ENCODE assay signal across 8 cellular contexts in the genomic region with DNA sequence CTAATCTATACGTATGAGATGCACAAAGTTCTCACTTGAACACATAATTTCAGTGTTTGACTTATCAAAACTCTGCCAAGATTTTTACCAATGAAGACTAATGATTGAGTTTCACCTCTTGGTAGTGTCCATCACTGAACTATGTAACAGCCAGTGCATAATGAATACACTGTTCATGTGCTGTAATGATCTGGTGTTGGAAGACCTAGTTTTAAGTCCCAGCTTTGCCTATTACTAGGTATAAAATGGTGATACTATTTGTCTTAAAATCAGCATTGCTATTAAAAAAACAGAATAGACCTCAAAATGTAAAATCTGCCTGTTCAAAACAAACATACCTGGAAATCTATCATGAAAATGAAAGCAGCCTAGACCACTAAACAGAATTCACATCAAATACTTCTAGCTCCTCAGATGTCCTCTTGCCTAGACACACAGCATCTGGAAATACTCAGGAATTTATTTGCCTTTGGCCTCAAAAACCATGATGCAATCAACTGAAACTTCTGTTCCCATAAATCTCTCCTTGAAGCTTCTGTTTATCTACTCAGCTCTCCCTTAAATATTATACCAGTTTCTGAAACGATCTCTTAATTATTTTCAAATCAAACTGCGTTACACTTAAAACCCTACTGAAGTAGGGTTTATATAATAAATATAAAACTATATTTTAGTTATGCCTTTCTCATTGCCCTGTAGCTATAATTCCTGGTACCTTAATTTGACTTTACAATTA. TPM values are rescaled to one million over a fixed set of nuclear protein-coding genes. Genes with fewer than 3 reads are reported as not detected.
DNase-seq lines count a peak whose midpoint lies in the region; ATAC-seq and TF ChIP-seq lines count a peak whose summit lies in the region.

No MANE protein-coding gene starts in this region.

- BruUV-seq in PC-3 (replicated peaks; lab: Mats Ljungman, UMichigan) = TSS peak; percentile 88

- H3K9me3 ChIP-seq in PC-3 (ENCODE audit: low read length) (no peaks in the 10 kb centered on the region), esophagus muscularis mucosa (no peaks in the 10 kb centered on the region)

- H3K4me2 ChIP-seq in PC-3 (ENCODE audit: low read length) = no peak overlapping the region

- DNase-seq in G401 (ENCODE audit: low spot score) = peak; percentile 43
- DNase-seq in PC-3 = no peak
- no peak for DNase-seq in esophagus muscularis mucosa (ENCODE audit: extremely low spot score)
- no peak for DNase-seq in sciatic nerve (ENCODE audit: low spot score)
- no peak for DNase-seq in NCI-H1436 treated with DMSO at 0.1 percent for 48 hours (lab: John Stamatoyannopoulos, UW)
- no peak for DNase-seq in activated CD4-positive, alpha-beta memory T cell treated with anti-CD3 and anti-CD28 coated beads, Interleukin-2, amount 10 ng/mL, durations not matched to agents 7 days and 5 days
- no peak for DNase-seq in NCI-H1105 treated with DMSO at 0.1 percent for 48 hours (lab: John Stamatoyannopoulos, UW)

- POLR2A ChIA-PET in PC-3 (lab: Charles Lee; ENCODE audit: unreplicated experiment) = no interaction called here
- POLR2A ChIA-PET in activated CD4-positive, alpha-beta memory T cell treated with anti-CD3 and anti-CD28 coated beads, Interleukin-2, amount 10 ng/mL, durations not matched to agents 7 days and 5 days (lab: Charles Lee) = no interaction called here

- no peaks in the 10 kb centered on the region for H3F3A ChIP-seq in PC-3 (ENCODE audit: low read length, unreplicated experiment)

- H3K27me3 ChIP-seq in PC-3 (ENCODE audit: low read length) (no peaks in the 10 kb centered on the region), esophagus muscularis mucosa (no peaks in the 10 kb centered on the region)

- H2AFZ ChIP-seq in PC-3 (ENCODE audit: low read length) = no peak overlapping the region

- CTCF ChIA-PET in PC-3 (lab: Charles Lee) = interaction anchor here (0.6 kb wide), 1 partner anchor 33 kb away, joined by 6 read pairs; no protein-coding TSS in a partner anchor
- CTCF ChIA-PET in activated CD4-positive, alpha-beta memory T cell treated with anti-CD3 and anti-CD28 coated beads, Interleukin-2, amount 10 ng/mL, durations not matched to agents 7 days and 5 days (lab: Charles Lee) = interaction anchor here (1.0 kb wide), 1 partner anchor 38 kb away, joined by 3 read pairs; a partner anchor contains a TSS

- H3K4me3 ChIP-seq in PC-3 (ENCODE audit: low read length) (no peak overlapping the region), esophagus muscularis mucosa (peak overlapping the region in 1 of 4 donors; percentile 0)

- H3K27ac Mint-ChIP-seq in activated CD4-positive, alpha-beta memory T cell treated with anti-CD3 and anti-CD28 coated beads, Interleukin-2, amount 10 ng/mL, durations not matched to agents 7 days and 5 days = no peak overlapping the region

- 30% methylated on average over 3 of the region's 3 CpGs for WGBS in esophagus muscularis mucosa

- H3K4me1 Mint-ChIP-seq in activated CD4-positive, alpha-beta memory T cell treated with anti-CD3 and anti-CD28 coated beads, Interleukin-2, amount 10 ng/mL, durations not matched to agents 7 days and 5 days = no peaks in the 10 kb centered on the region

- TF ChIP-seq POLR2A in esophagus muscularis mucosa (IDR thresholded peaks at IDR 0.05; ENCODE audit: low read depth) (no peak), GM18505 (IDR thresholded peaks at IDR 0.05; ENCODE audit: borderline replicate concordance, extremely low read depth, insufficient read depth, insufficient read length) (no peak)

- TF ChIP-seq CTCF in PC-3 (conservative IDR thresholded peaks at IDR 0.05; ENCODE audit: low read depth, low read length) = no peak
- TF ChIP-seq CTCF in esophagus muscularis mucosa (IDR thresholded peaks at IDR 0.05) = no peak

- H3K4me3 Mint-ChIP-seq in activated CD4-positive, alpha-beta memory T cell treated with anti-CD3 and anti-CD28 coated beads, Interleukin-2, amount 10 ng/mL, durations not matched to agents 7 days and 5 days = no peak overlapping the region

- no peaks in the 10 kb centered on the region for H3K9me3 Mint-ChIP-seq in activated CD4-positive, alpha-beta memory T cell treated with anti-CD3 and anti-CD28 coated beads, Interleukin-2, amount 10 ng/mL, durations not matched to agents 7 days and 5 days

- H3K36me3 ChIP-seq in PC-3 (ENCODE audit: low read depth, low read length) = no peaks in the 10 kb centered on the region; the same call in 1 of the 2 replicates
- peaks cover 0 to 4% (median 0%) of the 10 kb centered on the region in 4 donors for H3K36me3 ChIP-seq in esophagus muscularis mucosa

- H3K27me3 Mint-ChIP-seq in activated CD4-positive, alpha-beta memory T cell treated with anti-CD3 and anti-CD28 coated beads, Interleukin-2, amount 10 ng/mL, durations not matched to agents 7 days and 5 days = no peaks in the 10 kb centered on the region

- peaks cover 18% of the 10 kb centered on the region for H3K36me3 Mint-ChIP-seq in activated CD4-positive, alpha-beta memory T cell treated with anti-CD3 and anti-CD28 coated beads, Interleukin-2, amount 10 ng/mL, durations not matched to agents 7 days and 5 days (ENCODE audit: low read depth)

- H3K27ac ChIP-seq in PC-3 (ENCODE audit: low read length) (no peak overlapping the region), esophagus muscularis mucosa (replicated peaks in 1 of 4) (peak overlapping the region; percentile 66 to 75 (median 72))

- H3K79me2 ChIP-seq in PC-3 (ENCODE audit: low read length) = no peaks in the 10 kb centered on the region

- H4K20me1 ChIP-seq in PC-3 (ENCODE audit: low read length) = no peaks in the 10 kb centered on the region

- no peak overlapping the region for H3K9ac ChIP-seq in PC-3 (ENCODE audit: low read length)

- no peak for TF ChIP-seq EP300 in esophagus muscularis mucosa (IDR thresholded peaks at IDR 0.05)

- no peaks in the 10 kb centered on the region for H3K9me2 ChIP-seq in PC-3 (replicated peaks; ENCODE audit: low read length)

- H3K4me1 ChIP-seq in PC-3 (ENCODE audit: insufficient read depth, low read length) (no peaks in the 10 kb centered on the region), esophagus muscularis mucosa (peaks cover 8 to 40% (median 38%) of the 10 kb centered on the region in 4 donors)

- intact Hi-C loops in PC-3 (cut with micrococcal nuclease) = loop anchor here (5.0 kb wide), 1 partner anchor 35 kb away; no protein-coding TSS in a partner anchor
- intact Hi-C loops in esophagus muscularis mucosa (cut with DNase I) = loop anchor here (5.0 kb wide), 1 partner anchor 175 kb away; a partner anchor contains a TSS
- intact Hi-C loops in sciatic nerve (cut with DNase I) = no loop called here

- in situ Hi-C loops in G401 (cut with HindIII; ENCODE audit: low sequenced_read_pairs) = no loop called here

- ATAC-seq in PC-3 (peak; percentile 18; the same call in 1 of the 2 replicates), sciatic nerve (peak; percentile 94), GM18505 (IDR thresholded peaks at IDR 0.05; ENCODE audit: unreplicated experiment) (no peak)

RNA-seq across cellular contexts. Expression of a gene that starts 38.1 kb away (rescaled TPM):
- total RNA-seq in G401 (2014; rRNA removed; shearing (Covaris generic)) = 155 and 193 TPM in 2 replicates
- 48.6 and 59.0 TPM in 2 replicates for total RNA-seq in PC-3 (2014; rRNA removed)
- 10 to 100 TPM; 38.6 to 53.5 (median 45.7) TPM for total RNA-seq in esophagus muscularis mucosa
- total RNA-seq in sciatic nerve = 39.5 TPM
- total RNA-seq in activated CD4-positive, alpha-beta memory T cell treated with anti-CD3 and anti-CD28 coated beads, Interleukin-2, amount 10 ng/mL, durations not matched to agents 7 days and 5 days = 10 to 100 TPM; 34.5 to 41.1 TPM

RNA-seq across cellular contexts. Expression of a gene that starts 38.2 kb away (rescaled TPM):
- total RNA-seq in G401 (2014; rRNA removed; shearing (Covaris generic)) = 13.2 and 19.9 TPM in 2 replicates
- total RNA-seq in PC-3 (2014; rRNA removed) = 3.4 and 6.0 TPM in 2 replicates
- 1 to 10 TPM; 3.5 to 7.1 (median 5.8) TPM for total RNA-seq in esophagus muscularis mucosa
- total RNA-seq in sciatic nerve = 10.5 TPM
- 1 to 10 TPM; 7.5 to 8.4 TPM for total RNA-seq in activated CD4-positive, alpha-beta memory T cell treated with anti-CD3 and anti-CD28 coated beads, Interleukin-2, amount 10 ng/mL, durations not matched to agents 7 days and 5 days
